8 cellular contexts compared by ENCODE assay signal in genomic region chr12:118120579-118121363, GRCh38. TPM values are rescaled to one million over a fixed set of nuclear protein-coding genes. Genes with fewer than 3 reads are reported as not detected.
DNase-seq lines count a peak whose midpoint lies in the region; ATAC-seq and TF ChIP-seq lines count a peak whose summit lies in the region.

No MANE protein-coding gene starts in this region.

- no peaks in the 10 kb centered on the region for H3K27me3 ChIP-seq in CD8-positive, alpha-beta memory T cell (ENCODE audit: insufficient read depth, low read length, poor library complexity, severe bottlenecking)
- H3K27me3 ChIP-seq in gastrocnemius medialis: no peaks in the 10 kb centered on the region

- H3K27me3 Mint-ChIP-seq in CD8-positive, alpha-beta memory T cell: peaks cover 0 to 1% of the 10 kb centered on the region in 2 donors

- in situ Hi-C loops in gastrocnemius medialis (cut with MboI; ENCODE audit: low sequenced_read_pairs in 4 of 4): no loop called here

- H3K4me1 ChIP-seq in CD8-positive, alpha-beta memory T cell (ENCODE audit: insufficient read depth, low read length): peaks cover 4% of the 10 kb centered on the region
- peaks cover 0 to 9% of the 10 kb centered on the region in 2 donors for H3K4me1 ChIP-seq in gastrocnemius medialis

- POLR2A ChIA-PET in CD8-positive, alpha-beta memory T cell (lab: Charles Lee): interaction anchor here (1.4 to 1.9 kb wide), 2 partner anchors 15 to 255 kb away, joined by 5 to 8 read pairs; partner anchors contain the start of gene PEBP1

- intact Hi-C loops in gastrocnemius medialis (cut with DNase I; ENCODE audit: low total_unique reads): loop anchor here (1.0 to 5.0 kb wide), 3 partner anchors 16 to 256 kb away; partner anchors contain the start of genes PEBP1 and SUDS3

- DNase-seq in CD8-positive, alpha-beta memory T cell: peak; percentile 28 to 68 (median 52)
- DNase-seq in NCI-H1092 treated with DMSO at 0.1 percent for 48 hours (lab: John Stamatoyannopoulos, UW) (peak; percentile 36), T-helper 22 cell (ENCODE audit: low read depth) (peak; percentile 14), astrocyte of the hippocampus (ENCODE audit: low read depth, low spot score) (peak; percentile 80), hypothalamus (lab: John Stamatoyannopoulos, UW) (peak in 50 of 51 donors; percentile 6 to 92 (median 60)), gastrocnemius medialis (peak; percentile 48 to 67)

- no peak overlapping the region for H3K4me3 ChIP-seq in CD8-positive, alpha-beta memory T cell (ENCODE audit: low read length)
- H3K4me3 ChIP-seq in gastrocnemius medialis: no peak overlapping the region

- ATAC-seq in GM21576 (IDR thresholded peaks at IDR 0.05; ENCODE audit: unreplicated experiment): peak; percentile 76
- peak; percentile 77 to 91 for ATAC-seq in gastrocnemius medialis
- no peak for ATAC-seq in HG02623 (IDR thresholded peaks at IDR 0.05; ENCODE audit: unreplicated experiment)

- peak overlapping the region; percentile 26 to 98 (median 88) for H3K27ac Mint-ChIP-seq in CD8-positive, alpha-beta memory T cell

- H3K4me3 Mint-ChIP-seq in CD8-positive, alpha-beta memory T cell: peak overlapping the region in 2 of 7 donors; percentile 46 to 62

- TF ChIP-seq POLR2A in gastrocnemius medialis (IDR thresholded peaks at IDR 0.05): no peak

- H3K9me3 ChIP-seq in CD8-positive, alpha-beta memory T cell (ENCODE audit: low read length): no peaks in the 10 kb centered on the region
- no peaks in the 10 kb centered on the region for H3K9me3 ChIP-seq in gastrocnemius medialis

- peak; percentile 38 to 83 (median 45) for TF ChIP-seq CTCF in gastrocnemius medialis (IDR thresholded peaks at IDR 0.05 in 4 of 5, conservative IDR thresholded peaks at IDR 0.05 in 1 of 5)

- H3K27ac ChIP-seq in CD8-positive, alpha-beta memory T cell (ENCODE audit: low read depth, low read length): peak overlapping the region; percentile 40
- peak overlapping the region; percentile 16 to 54 (median 38) for H3K27ac ChIP-seq in gastrocnemius medialis

- peaks cover 0 to 1% (median 0%) of the 10 kb centered on the region in 5 donors for H3K9me3 Mint-ChIP-seq in CD8-positive, alpha-beta memory T cell

- CTCF ChIA-PET in CD8-positive, alpha-beta memory T cell (lab: Charles Lee): interaction anchor here (0.6 to 3.9 kb wide), 19 partner anchors 9 to 257 kb away, joined by 3 to 36 read pairs (median 4); partner anchors contain the start of genes PEBP1 and SUDS3

- no peaks in the 10 kb centered on the region for H3K36me3 Mint-ChIP-seq in CD8-positive, alpha-beta memory T cell

- H3K4me1 Mint-ChIP-seq in CD8-positive, alpha-beta memory T cell: peaks cover 7 to 14% (median 9%) of the 10 kb centered on the region in 3 donors

- no peaks in the 10 kb centered on the region for H3K36me3 ChIP-seq in CD8-positive, alpha-beta memory T cell (ENCODE audit: insufficient read depth, low read length)
- no peaks in the 10 kb centered on the region for H3K36me3 ChIP-seq in gastrocnemius medialis

RNA-seq across cellular contexts. Expression of gene PEBP1, which starts 15.2 kb away (rescaled TPM):
- 100 to 1,000 TPM; 140 to 142 TPM for total RNA-seq in CD8-positive, alpha-beta memory T cell
- 317 TPM for polyA plus RNA-seq in CD8-positive, alpha-beta memory T cell
- 100 to 1,000 TPM; 306 to 442 (median 330) TPM for total RNA-seq in gastrocnemius medialis

RNA-seq across cellular contexts. Expression of gene VSIG10, which starts 17.0 kb away (rescaled TPM):
- total RNA-seq in CD8-positive, alpha-beta memory T cell: 1 to 10 TPM; 7.9 to 9.0 TPM
- 1.7 TPM for polyA plus RNA-seq in CD8-positive, alpha-beta memory T cell
- 10 to 100 TPM in 3 of 4 donors, 1 to 10 TPM in 1; 9.3 to 22.1 (median 17.0) TPM for total RNA-seq in gastrocnemius medialis

RNA-seq across cellular contexts. Expression of gene WSB2, which starts 59.8 kb away (rescaled TPM):
- total RNA-seq in CD8-positive, alpha-beta memory T cell: 10 to 100 TPM; 74.2 to 84.4 TPM
- polyA plus RNA-seq in CD8-positive, alpha-beta memory T cell: 24.8 TPM
- total RNA-seq in gastrocnemius medialis: 100 to 1,000 TPM in 2 of 4 donors, 10 to 100 TPM in 2; 83.5 to 133 (median 93.5) TPM

Comparison
In these comparisons a context has a peak if more than half of its experiments do, and no peak if none do; other contexts are left out.
1. DNase-seq: peak in every context shown above with its lines; median percentile 80 in astrocyte of the hippocampus; 60 in hypothalamus; 58 in gastrocnemius medialis; 52 in CD8-positive, alpha-beta memory T cell; 36 in NCI-H1092 treated with DMSO at 0.1 percent for 48 hours; 14 in T-helper 22 cell.